In genomic region chr14:89117017-89117416, GRCh38 we compare ENCODE assay signal across 20 cellular contexts.
"Had no signal": no experiment of that assay in that cellular context is flagged by ENCODE, and none has a peak within 500 bp of the region (broad histone marks: within the 10 kb centered on the region; RNA-seq: fewer than 3 reads in every experiment).

No MANE protein-coding gene starts in this region.

- H3K4me1 Mint-ChIP-seq: natural killer cell; stimulated activated effector memory CD8-positive, alpha-beta T cell treated with anti-CD3 and anti-CD28 coated beads, Interleukin-12 subunit alpha, Interleukin-12 subunit beta, amount 100 ng/mL, for 72 hours had no signal

- H3K9me3 ChIP-seq: prostate gland, sigmoid colon, thyroid gland, vagina had no signal

- H3K36me3 Mint-ChIP-seq: natural killer cell; stimulated activated effector memory CD8-positive, alpha-beta T cell treated with anti-CD3 and anti-CD28 coated beads, Interleukin-12 subunit alpha, Interleukin-12 subunit beta, amount 100 ng/mL, for 72 hours had no signal

- H3K27ac ChIP-seq: esophagus squamous epithelium, prostate gland, sigmoid colon, stomach, thyroid gland, vagina had no signal

- H3K27me3 ChIP-seq: esophagus squamous epithelium, sigmoid colon, stomach, thyroid gland, vagina had no signal

- H3K27ac Mint-ChIP-seq: effector memory CD8-positive, alpha-beta T cell; natural killer cell; stimulated activated effector memory CD8-positive, alpha-beta T cell treated with anti-CD3 and anti-CD28 coated beads, Interleukin-12 subunit alpha, Interleukin-12 subunit beta, amount 100 ng/mL, for 72 hours had no signal

- ATAC-seq: effector memory CD8-positive, alpha-beta T cell; natural killer cell; right cardiac atrium; stimulated activated effector memory CD8-positive, alpha-beta T cell treated with anti-CD3 and anti-CD28 coated beads, Interleukin-12 subunit alpha, Interleukin-12 subunit beta, amount 100 ng/mL, for 72 hours had no signal

- DNase-seq: cortex of kidney; effector memory CD8-positive, alpha-beta T cell; erythroblast; esophagus squamous epithelium; foreskin melanocyte; hypothalamus; mesenchymal stem cell; midbrain; natural killer cell; right cardiac atrium; sigmoid colon; stimulated activated CD4-positive, alpha-beta T cell treated with anti-CD3 and anti-CD28 coated beads, Interleukin-2, amount 100 ng/mL, for 24 hours; stimulated activated CD4-positive, alpha-beta T cell treated with anti-CD3 and anti-CD28 coated beads, Interleukin-4, amount 100 ng/mL, for 24 hours; stimulated activated naive CD4-positive, alpha-beta T cell treated with Interleukin-2 at 50 U/mL for 16 hours; stomach; thyroid gland; trophoblast cell had no signal

- H3K4me1 ChIP-seq: esophagus squamous epithelium, prostate gland, sigmoid colon, stomach, thyroid gland, vagina had no signal

- H3K4me3 Mint-ChIP-seq: effector memory CD8-positive, alpha-beta T cell; natural killer cell; stimulated activated effector memory CD8-positive, alpha-beta T cell treated with anti-CD3 and anti-CD28 coated beads, Interleukin-12 subunit alpha, Interleukin-12 subunit beta, amount 100 ng/mL, for 72 hours had no signal

- H3K36me3 ChIP-seq: esophagus squamous epithelium, prostate gland, sigmoid colon, stomach, thyroid gland, vagina had no signal

- H3K4me3 ChIP-seq: esophagus squamous epithelium, prostate gland, sigmoid colon, stomach, thyroid gland, vagina had no signal

- H3K9me3 Mint-ChIP-seq: effector memory CD8-positive, alpha-beta T cell; natural killer cell; stimulated activated effector memory CD8-positive, alpha-beta T cell treated with anti-CD3 and anti-CD28 coated beads, Interleukin-12 subunit alpha, Interleukin-12 subunit beta, amount 100 ng/mL, for 72 hours had no signal
